Comparison of ENCODE assay signal across 8 cellular contexts in genomic region chr13:20526664-20527063, GRCh38. TPM values are rescaled to one million over a fixed set of nuclear protein-coding genes. Genes with fewer than 3 reads are reported as not detected.
DNase-seq lines count a peak whose midpoint lies in the region; ATAC-seq and TF ChIP-seq lines count a peak whose summit lies in the region.

No MANE protein-coding gene starts in this region.

- peak overlapping the region; percentile 96 for H3K27ac Mint-ChIP-seq in CD8-positive, alpha-beta T cell
- H3K27ac Mint-ChIP-seq in nephron progenitor cell = no peak overlapping the region

- DNase-seq in CD8-positive, alpha-beta T cell = no peak
- DNase-seq in MG63 (no peak), choroid plexus epithelial cell (ENCODE audit: low read depth) (peak; percentile 13), nephron progenitor cell (no peak), NCI-H187 (lab: John Stamatoyannopoulos, UW) (no peak), MV-4-11 (lab: John Stamatoyannopoulos, UW) (no peak), SW 1271 (lab: John Stamatoyannopoulos, UW) (no peak)

- no peaks in the 10 kb centered on the region for H3K36me3 Mint-ChIP-seq in CD8-positive, alpha-beta T cell
- H3K36me3 Mint-ChIP-seq in nephron progenitor cell (ENCODE audit: low read depth) = no peaks in the 10 kb centered on the region

- H3K27ac ChIP-seq in CD8-positive, alpha-beta T cell (ENCODE audit: low read depth, low read length) = peak overlapping the region; percentile 75

- no peak for ATAC-seq in CD8-positive, alpha-beta T cell
- ATAC-seq in HG03469 (IDR thresholded peaks at IDR 0.05; ENCODE audit: unreplicated experiment) = no peak

- POLR2A ChIA-PET in CD8-positive, alpha-beta T cell (lab: Charles Lee) = interaction anchor here (1.6 to 2.2 kb wide), 2 partner anchors 39 to 42 kb away, joined by 6 to 7 read pairs; partner anchors contain the start of gene IFT88

- no peaks in the 10 kb centered on the region for H3K27me3 ChIP-seq in CD8-positive, alpha-beta T cell (ENCODE audit: insufficient read depth, low read length)
- H3K27me3 ChIP-seq in MG63 = no peaks in the 10 kb centered on the region

- no peaks in the 10 kb centered on the region for H3K9me3 ChIP-seq in CD8-positive, alpha-beta T cell (ENCODE audit: low read length)
- no peaks in the 10 kb centered on the region for H3K9me3 ChIP-seq in MG63

- H3K4me3 Mint-ChIP-seq in CD8-positive, alpha-beta T cell = peak overlapping the region; percentile 96
- peak overlapping the region; percentile 76 for H3K4me3 Mint-ChIP-seq in nephron progenitor cell

- peaks cover 17% of the 10 kb centered on the region for H3K4me1 ChIP-seq in CD8-positive, alpha-beta T cell (ENCODE audit: insufficient read depth, low read length)

- CTCF ChIA-PET in CD8-positive, alpha-beta T cell (lab: Charles Lee) = interaction anchor here (0.9 to 1.2 kb wide), 2 partner anchors 18 to 34 kb away, joined by 3 read pairs; no protein-coding TSS in a partner anchor

- H3K27me3 Mint-ChIP-seq in CD8-positive, alpha-beta T cell (ENCODE audit: low read depth) = peaks cover 8% of the 10 kb centered on the region
- H3K27me3 Mint-ChIP-seq in nephron progenitor cell (ENCODE audit: low read depth, poor library complexity) = peaks cover 76% of the 10 kb centered on the region

- H3K4me3 ChIP-seq in CD8-positive, alpha-beta T cell (ENCODE audit: low read depth, low read length) = peak overlapping the region; percentile 81
- H3K4me3 ChIP-seq in MG63 = peak overlapping the region; percentile 57
- H3K4me3 ChIP-seq in choroid plexus epithelial cell (ENCODE audit: low read depth, low read length) = peak overlapping the region; percentile 3

- no peak for TF ChIP-seq CTCF in CD8-positive, alpha-beta T cell (IDR thresholded peaks at IDR 0.05)
- no peak for TF ChIP-seq CTCF in choroid plexus epithelial cell (conservative IDR thresholded peaks at IDR 0.05; ENCODE audit: low read depth, low read length)
- TF ChIP-seq CTCF in nephron progenitor cell (IDR thresholded peaks at IDR 0.05) = no peak

- intact Hi-C loops in CD8-positive, alpha-beta T cell (cut with DNase I, micrococcal nuclease) = loop anchor here (2.0 to 10.0 kb wide), 7 partner anchors 41 to 771 kb away; partner anchors contain the start of genes EEF1AKMT1 (in 1 of the 2), IFT88 (in 1 of the 2) and ZMYM5 (in 1 of the 2)

- no peaks in the 10 kb centered on the region for H3K9me3 Mint-ChIP-seq in CD8-positive, alpha-beta T cell
- no peaks in the 10 kb centered on the region for H3K9me3 Mint-ChIP-seq in nephron progenitor cell

- H3K36me3 ChIP-seq in CD8-positive, alpha-beta T cell (ENCODE audit: insufficient read depth, low read length) = no peaks in the 10 kb centered on the region
- no peaks in the 10 kb centered on the region for H3K36me3 ChIP-seq in MG63

- H3K4me1 Mint-ChIP-seq in CD8-positive, alpha-beta T cell (ENCODE audit: low read depth) = peaks cover 22% of the 10 kb centered on the region
- H3K4me1 Mint-ChIP-seq in nephron progenitor cell = peaks cover 5% of the 10 kb centered on the region

RNA-seq across cellular contexts. Expression of gene CRYL1, which starts 1.0 kb away (rescaled TPM):
- total RNA-seq in CD8-positive, alpha-beta T cell = 1 to 10 TPM; 8.0 to 8.5 TPM
- total RNA-seq in MG63 (2014; rRNA removed; shearing (Covaris generic); ENCODE audit: low replicate concordance) = 4.3 and 22.9 TPM in 2 replicates

RNA-seq across cellular contexts. Expression of gene IFT88, which starts 40.3 kb away (rescaled TPM):
- 1 to 10 TPM; 7.5 to 8.2 TPM for total RNA-seq in CD8-positive, alpha-beta T cell
- 9.8 and 17.6 TPM in 2 replicates for total RNA-seq in MG63 (2014; rRNA removed; shearing (Covaris generic); ENCODE audit: low replicate concordance)

Comparison
In these comparisons a context has a peak if more than half of its experiments do, and no peak if none do; other contexts are left out.
1. H3K4me3 ChIP-seq: peak in every context shown above with its lines; median percentile 81 in CD8-positive, alpha-beta T cell; 57 in MG63; 3 in choroid plexus epithelial cell.